ENCODE assay signal across 2 cellular contexts in genomic region chr2:226607379-226607778, GRCh38.
TF ChIP-seq lines count a peak whose summit lies in the region.

No MANE protein-coding gene starts in this region.

TF ChIP-seq in IMR-90, 13 proteins besides CTCF, POLR2A, EP300 and RAD21 (continued from another document):
- no peak for TF ChIP-seq USF2 (IDR thresholded peaks at IDR 0.05; ENCODE audit: low read depth, low read length)
- no peak for TF ChIP-seq NFE2L2 (IDR thresholded peaks at IDR 0.05; ENCODE audit: low read depth, low read length)
- no peak for TF ChIP-seq SMC3 (IDR thresholded peaks at IDR 0.05; ENCODE audit: low read depth, low read length)
- no peak for TF ChIP-seq CHD1 (IDR thresholded peaks at IDR 0.05; ENCODE audit: low read depth, low read length)
- no peak for TF ChIP-seq MAZ (IDR thresholded peaks at IDR 0.05; ENCODE audit: borderline replicate concordance, low read depth, low read length)
- TF ChIP-seq FOS (IDR thresholded peaks at IDR 0.05; ENCODE audit: low read depth, low read length): peak; percentile 72
- TF ChIP-seq MXI1 (IDR thresholded peaks at IDR 0.05; ENCODE audit: borderline replicate concordance, low read depth, low read length): no peak
- no peak for TF ChIP-seq RCOR1 (IDR thresholded peaks at IDR 0.05; ENCODE audit: insufficient replicate concordance, low read length)
- TF ChIP-seq MAFK (IDR thresholded peaks at IDR 0.05; ENCODE audit: low read depth, low read length): no peak
- TF ChIP-seq BHLHE40 (IDR thresholded peaks at IDR 0.05; ENCODE audit: low read depth, low read length): no peak
- TF ChIP-seq ELK1 (IDR thresholded peaks at IDR 0.05; ENCODE audit: borderline replicate concordance, low read depth, low read length): no peak
- no peak for TF ChIP-seq RFX5 (IDR thresholded peaks at IDR 0.05; ENCODE audit: low read depth, low read length)

TF ChIP-seq in K562, 482 proteins besides CTCF, POLR2A, EP300 and RAD21 (continued from another document):
- TF ChIP-seq FOXP4 (CRISPR knock-in tag; IDR thresholded peaks at IDR 0.05; ENCODE audit: borderline replicate concordance): no peak
- TF ChIP-seq ZNF41 (CRISPR knock-in tag; conservative IDR thresholded peaks at IDR 0.05): no peak
- TF ChIP-seq NFIX (CRISPR knock-in tag; IDR thresholded peaks at IDR 0.05; ENCODE audit: low read depth): no peak
- no peak for TF ChIP-seq PBX2 (CRISPR knock-in tag; IDR thresholded peaks at IDR 0.05; ENCODE audit: low read depth)
- peak; percentile 75 for TF ChIP-seq PBX2 (tag; conservative IDR thresholded peaks at IDR 0.05; ENCODE audit: low read depth)
- TF ChIP-seq SREBF1 (IDR thresholded peaks at IDR 0.05; ENCODE audit: borderline replicate concordance, low read depth, low read length): no peak
- TF ChIP-seq CBX5 (IDR thresholded peaks at IDR 0.05; ENCODE audit: borderline replicate concordance, low read depth): no peak
- no peak for TF ChIP-seq ESRRB (CRISPR knock-in tag; IDR thresholded peaks at IDR 0.05; ENCODE audit: borderline replicate concordance)
- TF ChIP-seq ARID1B (IDR thresholded peaks at IDR 0.05): peak; percentile 30; the same call in 1 of the 2 replicates
- no peak for TF ChIP-seq FOXJ3 (CRISPR knock-in tag; IDR thresholded peaks at IDR 0.05)
- TF ChIP-seq GTF2F1 (IDR thresholded peaks at IDR 0.05; ENCODE audit: low read depth, low read length): no peak
- TF ChIP-seq C11orf30 (IDR thresholded peaks at IDR 0.05; ENCODE audit: low read depth): no peak
- no peak for TF ChIP-seq ZNF398 (CRISPR knock-in tag; IDR thresholded peaks at IDR 0.05)
- no peak for TF ChIP-seq ZNF583 (CRISPR knock-in tag; IDR thresholded peaks at IDR 0.05)
- TF ChIP-seq SMARCC2 (IDR thresholded peaks at IDR 0.05; ENCODE audit: low read depth): no peak
- no peak for TF ChIP-seq NBN (IDR thresholded peaks at IDR 0.05; ENCODE audit: low read depth)
- TF ChIP-seq ZNF586 (CRISPR knock-in tag; conservative IDR thresholded peaks at IDR 0.05): no peak
- TF ChIP-seq IFI16 (CRISPR knock-in tag; IDR thresholded peaks at IDR 0.05): no peak
- TF ChIP-seq TAF9B (IDR thresholded peaks at IDR 0.05; ENCODE audit: partially characterized antibody): no peak
- TF ChIP-seq VEZF1 (CRISPR knock-in tag; IDR thresholded peaks at IDR 0.05): no peak
- no peak for TF ChIP-seq MAFF (IDR thresholded peaks at IDR 0.05; ENCODE audit: low read length)
- peak; percentile 17; the same call in 1 of the 2 replicates for TF ChIP-seq JUND (IDR thresholded peaks at IDR 0.05; ENCODE audit: borderline replicate concordance, low read depth, low read length)
- TF ChIP-seq JUND (tag; IDR thresholded peaks at IDR 0.05; ENCODE audit: borderline replicate concordance, low read depth, low read length): peak; percentile 30; the same call in 1 of the 3 replicates
- no peak for TF ChIP-seq FUS (optimal IDR thresholded peaks at IDR 0.05; ENCODE audit: low read depth, low read length)
- TF ChIP-seq CBFA2T3 (IDR thresholded peaks at IDR 0.05): peak; percentile 55
- no peak for TF ChIP-seq FOXM1 (IDR thresholded peaks at IDR 0.05; ENCODE audit: low read depth)
- TF ChIP-seq FOXM1 (CRISPR knock-in tag; IDR thresholded peaks at IDR 0.05; ENCODE audit: low read depth): no peak
- 0 out of 2 replicates have a peak, but pooled peaks have one; percentile 25 for TF ChIP-seq FOXJ2 (tag; IDR thresholded peaks at IDR 0.05)
- no peak for TF ChIP-seq CHD2 (IDR thresholded peaks at IDR 0.05; ENCODE audit: low read depth, low read length)
- TF ChIP-seq ZKSCAN8 (CRISPR knock-in tag; IDR thresholded peaks at IDR 0.05): no peak
- TF ChIP-seq, protein P1, sequence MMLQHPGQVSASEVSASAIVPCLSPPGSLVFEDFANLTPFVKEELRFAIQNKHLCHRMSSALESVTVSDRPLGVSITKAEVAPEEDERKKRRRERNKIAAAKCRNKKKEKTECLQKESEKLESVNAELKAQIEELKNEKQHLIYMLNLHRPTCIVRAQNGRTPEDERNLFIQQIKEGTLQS (IDR thresholded peaks at IDR 0.05): peak; percentile 35; the same call in 1 of the 2 replicates
- TF ChIP-seq, protein P1 (CRISPR knock-in tag; conservative IDR thresholded peaks at IDR 0.05): no peak
- no peak for TF ChIP-seq TFAM (CRISPR knock-in tag; conservative IDR thresholded peaks at IDR 0.05)
- TF ChIP-seq ZNF57 (CRISPR knock-in tag; IDR thresholded peaks at IDR 0.05): no peak
- TF ChIP-seq MEF2A (IDR thresholded peaks at IDR 0.05; ENCODE audit: control insufficient read depth, low read depth, low read length): no peak
- TF ChIP-seq, protein P2, sequence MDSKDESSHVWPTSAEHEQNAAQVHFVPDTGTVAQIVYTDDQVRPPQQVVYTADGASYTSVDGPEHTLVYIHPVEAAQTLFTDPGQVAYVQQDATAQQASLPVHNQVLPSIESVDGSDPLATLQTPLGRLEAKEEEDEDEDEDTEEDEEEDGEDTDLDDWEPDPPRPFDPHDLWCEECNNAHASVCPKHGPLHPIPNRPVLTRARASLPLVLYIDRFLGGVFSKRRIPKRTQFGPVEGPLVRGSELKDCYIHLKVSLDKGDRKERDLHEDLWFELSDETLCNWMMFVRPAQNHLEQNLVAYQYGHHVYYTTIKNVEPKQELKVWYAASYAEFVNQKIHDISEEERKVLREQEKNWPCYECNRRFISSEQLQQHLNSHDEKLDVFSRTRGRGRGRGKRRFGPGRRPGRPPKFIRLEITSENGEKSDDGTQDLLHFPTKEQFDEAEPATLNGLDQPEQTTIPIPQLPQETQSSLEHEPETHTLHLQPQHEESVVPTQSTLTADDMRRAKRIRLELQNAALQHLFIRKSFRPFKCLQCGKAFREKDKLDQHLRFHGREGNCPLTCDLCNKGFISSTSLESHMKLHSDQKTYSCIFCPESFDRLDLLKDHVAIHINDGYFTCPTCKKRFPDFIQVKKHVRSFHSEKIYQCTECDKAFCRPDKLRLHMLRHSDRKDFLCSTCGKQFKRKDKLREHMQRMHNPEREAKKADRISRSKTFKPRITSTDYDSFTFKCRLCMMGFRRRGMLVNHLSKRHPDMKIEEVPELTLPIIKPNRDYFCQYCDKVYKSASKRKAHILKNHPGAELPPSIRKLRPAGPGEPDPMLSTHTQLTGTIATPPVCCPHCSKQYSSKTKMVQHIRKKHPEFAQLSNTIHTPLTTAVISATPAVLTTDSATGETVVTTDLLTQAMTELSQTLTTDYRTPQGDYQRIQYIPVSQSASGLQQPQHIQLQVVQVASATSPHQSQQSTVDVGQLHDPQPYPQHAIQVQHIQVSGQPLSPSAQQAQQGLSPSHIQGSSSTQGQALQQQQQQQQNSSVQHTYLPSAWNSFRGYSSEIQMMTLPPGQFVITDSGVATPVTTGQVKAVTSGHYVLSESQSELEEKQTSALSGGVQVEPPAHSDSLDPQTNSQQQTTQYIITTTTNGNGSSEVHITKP (IDR thresholded peaks at IDR 0.05; ENCODE audit: partially characterized antibody): no peak
- 0 out of 2 replicates have a peak, but pooled peaks have one; percentile 27 for TF ChIP-seq DPF2 (IDR thresholded peaks at IDR 0.05)
- 0 out of 2 replicates have a peak, but pooled peaks have one; percentile 29 for TF ChIP-seq CBFA2T2 (conservative IDR thresholded peaks at IDR 0.05)
- peak; percentile 60 to 70 for TF ChIP-seq KDM1A (IDR thresholded peaks at IDR 0.05)
- peak; percentile 34; the same call in 1 of the 2 replicates for TF ChIP-seq TAL1 (IDR thresholded peaks at IDR 0.05)
- TF ChIP-seq RBM17 (IDR thresholded peaks at IDR 0.05; ENCODE audit: borderline replicate concordance, low read depth, low read length): no peak
- TF ChIP-seq, protein P3, sequence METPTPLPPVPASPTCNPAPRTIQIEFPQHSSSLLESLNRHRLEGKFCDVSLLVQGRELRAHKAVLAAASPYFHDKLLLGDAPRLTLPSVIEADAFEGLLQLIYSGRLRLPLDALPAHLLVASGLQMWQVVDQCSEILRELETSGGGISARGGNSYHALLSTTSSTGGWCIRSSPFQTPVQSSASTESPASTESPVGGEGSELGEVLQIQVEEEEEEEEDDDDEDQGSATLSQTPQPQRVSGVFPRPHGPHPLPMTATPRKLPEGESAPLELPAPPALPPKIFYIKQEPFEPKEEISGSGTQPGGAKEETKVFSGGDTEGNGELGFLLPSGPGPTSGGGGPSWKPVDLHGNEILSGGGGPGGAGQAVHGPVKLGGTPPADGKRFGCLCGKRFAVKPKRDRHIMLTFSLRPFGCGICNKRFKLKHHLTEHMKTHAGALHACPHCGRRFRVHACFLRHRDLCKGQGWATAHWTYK (CRISPR knock-in tag; IDR thresholded peaks at IDR 0.05): no peak
- TF ChIP-seq MEIS2 (IDR thresholded peaks at IDR 0.05; ENCODE audit: partially characterized antibody): peak; percentile 68
- no peak for TF ChIP-seq ZNF77 (CRISPR knock-in tag; IDR thresholded peaks at IDR 0.05)
- no peak for TF ChIP-seq GATA2 (CRISPR knock-in tag; IDR thresholded peaks at IDR 0.05)
- TF ChIP-seq, protein P4, sequence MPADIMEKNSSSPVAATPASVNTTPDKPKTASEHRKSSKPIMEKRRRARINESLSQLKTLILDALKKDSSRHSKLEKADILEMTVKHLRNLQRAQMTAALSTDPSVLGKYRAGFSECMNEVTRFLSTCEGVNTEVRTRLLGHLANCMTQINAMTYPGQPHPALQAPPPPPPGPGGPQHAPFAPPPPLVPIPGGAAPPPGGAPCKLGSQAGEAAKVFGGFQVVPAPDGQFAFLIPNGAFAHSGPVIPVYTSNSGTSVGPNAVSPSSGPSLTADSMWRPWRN (IDR thresholded peaks at IDR 0.05; ENCODE audit: low read depth): no peak
- TF ChIP-seq RFX1 (IDR thresholded peaks at IDR 0.05): peak; percentile 7; the same call in 1 of the 2 replicates
- no peak for TF ChIP-seq ZNF274 (IDR thresholded peaks at IDR 0.05; ENCODE audit: borderline replicate concordance, low read depth, low read length)
